23 cellular contexts compared by ENCODE assay signal in the genomic region with DNA sequence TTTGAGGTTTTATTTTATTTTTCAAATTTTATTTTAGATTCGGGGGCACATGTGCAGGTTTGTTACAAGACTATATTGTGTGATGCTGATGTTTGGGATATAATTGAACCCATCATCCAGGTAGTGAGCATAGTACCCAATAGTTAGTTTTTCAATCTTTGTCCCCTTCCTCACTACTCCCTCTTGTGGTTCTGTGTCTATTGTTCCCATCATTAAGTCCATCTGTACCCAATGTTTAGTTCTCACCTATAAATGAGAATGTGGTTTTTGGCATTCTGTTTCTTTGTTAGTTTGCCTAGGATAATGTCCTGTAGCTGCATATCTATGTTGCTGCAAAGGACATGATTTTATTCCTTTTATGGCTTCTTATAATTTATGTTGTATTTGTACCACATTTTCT.
"Had no signal": no experiment of that assay in that cellular context is flagged by ENCODE, and none has a peak within 500 bp of the region (broad histone marks: within the 10 kb centered on the region; RNA-seq: fewer than 3 reads in every experiment).

No MANE protein-coding gene starts in this region.

- H3K9me3 ChIP-seq: gastrocnemius medialis, lower lobe of right lung, pancreas, right lobe of liver, thoracic aorta, tibial nerve, upper lobe of left lung had no signal

- H3K36me3 Mint-ChIP-seq: naive thymus-derived CD8-positive, alpha-beta T cell; stimulated activated naive B cell treated with anti-CD40 and anti-IgM and Interleukin-4, amounts not matched to agents 10 μg/mL and 1 μg/mL and 100 μg/mL, for 72 hours had no signal

- H3K27me3 Mint-ChIP-seq: naive thymus-derived CD8-positive, alpha-beta T cell; stimulated activated naive B cell treated with anti-CD40 and anti-IgM and Interleukin-4, amounts not matched to agents 10 μg/mL and 1 μg/mL and 100 μg/mL, for 72 hours; stimulated activated naive CD8-positive, alpha-beta T cell treated with anti-CD3 and anti-CD28 coated beads, Interleukin-15, Interleukin-2, amounts not matched to agents 100 ng/mL and 50 ng/mL, for 24 hours had no signal

- H3K9me3 Mint-ChIP-seq: nephron progenitor cell had no signal

- H3K36me3 ChIP-seq: gastrocnemius medialis, lower lobe of right lung, pancreas, right lobe of liver, thoracic aorta, tibial nerve, upper lobe of left lung had no signal

- H3K4me3 ChIP-seq: dorsolateral prefrontal cortex, gastrocnemius medialis, lower lobe of right lung, pancreas, right lobe of liver, thoracic aorta, tibial nerve, upper lobe of left lung had no signal

- H3K27ac Mint-ChIP-seq: naive thymus-derived CD8-positive, alpha-beta T cell; nephron progenitor cell; stimulated activated naive B cell treated with anti-CD40 and anti-IgM and Interleukin-4, amounts not matched to agents 10 μg/mL and 1 μg/mL and 100 μg/mL, for 72 hours; stimulated activated naive CD8-positive, alpha-beta T cell treated with anti-CD3 and anti-CD28 coated beads, Interleukin-15, Interleukin-2, amounts not matched to agents 100 ng/mL and 50 ng/mL, for 24 hours had no signal

- H3K27ac ChIP-seq: dorsolateral prefrontal cortex, epithelial cell of prostate, gastrocnemius medialis, lower lobe of right lung, pancreas, right lobe of liver, thoracic aorta, tibial nerve, upper lobe of left lung had no signal

- H3K4me1 ChIP-seq: gastrocnemius medialis, lower lobe of right lung, pancreas, right lobe of liver, tibial nerve, upper lobe of left lung had no signal

- H3K4me1 Mint-ChIP-seq: naive thymus-derived CD8-positive, alpha-beta T cell; nephron progenitor cell; stimulated activated naive B cell treated with anti-CD40 and anti-IgM and Interleukin-4, amounts not matched to agents 10 μg/mL and 1 μg/mL and 100 μg/mL, for 72 hours had no signal

- H3K4me3 Mint-ChIP-seq: naive thymus-derived CD8-positive, alpha-beta T cell; nephron progenitor cell; stimulated activated naive B cell treated with anti-CD40 and anti-IgM and Interleukin-4, amounts not matched to agents 10 μg/mL and 1 μg/mL and 100 μg/mL, for 72 hours; stimulated activated naive CD8-positive, alpha-beta T cell treated with anti-CD3 and anti-CD28 coated beads, Interleukin-15, Interleukin-2, amounts not matched to agents 100 ng/mL and 50 ng/mL, for 24 hours had no signal

- H3K27me3 ChIP-seq: dorsolateral prefrontal cortex, gastrocnemius medialis, pancreas, right lobe of liver, tibial nerve, upper lobe of left lung had no signal

- ATAC-seq: esophagus mucosa; gastrocnemius medialis; left ventricle myocardium superior; lower lobe of right lung; naive thymus-derived CD8-positive, alpha-beta T cell; pancreas; right lobe of liver; stimulated activated naive B cell treated with anti-CD40 and anti-IgM and Interleukin-4, amounts not matched to agents 10 μg/mL and 1 μg/mL and 100 μg/mL, for 72 hours had no signal

- DNase-seq: dorsolateral prefrontal cortex; effector CD4-positive, alpha-beta T cell; foreskin fibroblast; gastrocnemius medialis; head of caudate nucleus; left ventricle myocardium superior; lower lobe of right lung; naive thymus-derived CD8-positive, alpha-beta T cell; nephron progenitor cell; occipital lobe; pancreas; retina; right lobe of liver; small intestine; stimulated activated CD4-positive, alpha-beta T cell treated with anti-CD3 and anti-CD28 coated beads, Interleukin-15, amount 100 ng/mL, for 24 hours; stimulated activated CD4-positive, alpha-beta T cell treated with anti-CD3 and anti-CD28 coated beads, Interleukin-2, amount 100 ng/mL, for 48 hours; stimulated activated naive B cell treated with anti-CD40 and anti-IgM and Interleukin-4, amounts not matched to agents 10 μg/mL and 1 μg/mL and 100 μg/mL, for 72 hours; upper lobe of left lung had no signal
